In genomic region chr4:4712800-4713528, GRCh38 we compare ENCODE assay signal across 1 cellular context.
A peak's percentile ranks its signal among the peaks of the same experiment; 100 is the strongest.
TF ChIP-seq lines count a peak whose summit lies in the region.

No MANE protein-coding gene starts in this region.

TF ChIP-seq in HepG2, 621 proteins besides CTCF, POLR2A, EP300 and RAD21 (continued from another document and continues in another):
- peak; percentile 22; the same call in 1 of the 2 replicates for TF ChIP-seq ZNF646 (CRISPR knock-in tag; IDR thresholded peaks at IDR 0.05)
- 0 out of 2 replicates have a peak, but pooled peaks have one; percentile 56 for TF ChIP-seq IKZF5 (CRISPR knock-in tag; IDR thresholded peaks at IDR 0.05)
- TF ChIP-seq ZSCAN21 (CRISPR knock-in tag; IDR thresholded peaks at IDR 0.05; ENCODE audit: borderline replicate concordance) = no peak
- peak; percentile 87 for TF ChIP-seq CEBPB (IDR thresholded peaks at IDR 0.05; ENCODE audit: borderline replicate concordance, low read depth, low read length)
- TF ChIP-seq ATM (IDR thresholded peaks at IDR 0.05; ENCODE audit: borderline replicate concordance) = peak; percentile 77; the same call in 1 of the 2 replicates
- TF ChIP-seq FOXJ3 (CRISPR knock-in tag; IDR thresholded peaks at IDR 0.05; ENCODE audit: borderline replicate concordance) = peak; percentile 85; the same call in 1 of the 2 replicates
- TF ChIP-seq REPIN1 (CRISPR knock-in tag; IDR thresholded peaks at IDR 0.05; ENCODE audit: borderline replicate concordance, low read depth) = 0 out of 2 replicates have a peak, but pooled peaks have one; percentile 30
- no peak for TF ChIP-seq ZNF616 (CRISPR knock-in tag; IDR thresholded peaks at IDR 0.05; ENCODE audit: low read depth)
- TF ChIP-seq CEBPG (CRISPR knock-in tag; IDR thresholded peaks at IDR 0.05) = peak; percentile 88
- TF ChIP-seq MIER2 (CRISPR knock-in tag; IDR thresholded peaks at IDR 0.05) = 0 out of 2 replicates have a peak, but pooled peaks have one; percentile 21
- TF ChIP-seq ZNF597 (CRISPR knock-in tag; IDR thresholded peaks at IDR 0.05) = no peak
- no peak for TF ChIP-seq ZNF7 (CRISPR knock-in tag; IDR thresholded peaks at IDR 0.05)
- no peak for TF ChIP-seq ZNF232 (CRISPR knock-in tag; IDR thresholded peaks at IDR 0.05; ENCODE audit: borderline replicate concordance)
- 0 out of 2 replicates have a peak, but pooled peaks have one; percentile 72 for TF ChIP-seq MIXL1 (CRISPR knock-in tag; IDR thresholded peaks at IDR 0.05)
- peak; percentile 74 for TF ChIP-seq ELF1 (CRISPR knock-in tag; IDR thresholded peaks at IDR 0.05)
- TF ChIP-seq RARA (CRISPR knock-in tag; IDR thresholded peaks at IDR 0.05) = peak; percentile 93
- 0 out of 2 replicates have a peak, but pooled peaks have one; percentile 38 for TF ChIP-seq ZBTB34 (CRISPR knock-in tag; IDR thresholded peaks at IDR 0.05)
- TF ChIP-seq TEAD3 (CRISPR knock-in tag; optimal IDR thresholded peaks at IDR 0.05; ENCODE audit: borderline replicate concordance) = peak; percentile 81
- TF ChIP-seq PHF21A (CRISPR knock-in tag; IDR thresholded peaks at IDR 0.05) = peak; percentile 52; the same call in 1 of the 2 replicates
- TF ChIP-seq CAMTA2 (CRISPR knock-in tag; IDR thresholded peaks at IDR 0.05; ENCODE audit: borderline replicate concordance) = no peak
- TF ChIP-seq MAFF (IDR thresholded peaks at IDR 0.05; ENCODE audit: low read depth, low read length) = no peak
- TF ChIP-seq KDM5A (IDR thresholded peaks at IDR 0.05; ENCODE audit: borderline replicate concordance, low read length) = no peak
- peak; percentile 87 for TF ChIP-seq POGZ (CRISPR knock-in tag; IDR thresholded peaks at IDR 0.05)
- peak; percentile 42 for TF ChIP-seq ELF3 (CRISPR knock-in tag; IDR thresholded peaks at IDR 0.05)
- TF ChIP-seq TAF1 (CRISPR knock-in tag; IDR thresholded peaks at IDR 0.05) = no peak
- TF ChIP-seq THRA (CRISPR knock-in tag; IDR thresholded peaks at IDR 0.05; ENCODE audit: borderline replicate concordance) = peak; percentile 94
- no peak for TF ChIP-seq SUZ12 (IDR thresholded peaks at IDR 0.05; ENCODE audit: low read depth, low read length)
- 0 out of 2 replicates have a peak, but pooled peaks have one; percentile 48 for TF ChIP-seq ZNF280D (CRISPR knock-in tag; IDR thresholded peaks at IDR 0.05)
- TF ChIP-seq BCL6 (CRISPR knock-in tag; IDR thresholded peaks at IDR 0.05) = peak; percentile 61
- 0 out of 2 replicates have a peak, but pooled peaks have one; percentile 45 for TF ChIP-seq PPARG (CRISPR knock-in tag; conservative IDR thresholded peaks at IDR 0.05)
- no peak for TF ChIP-seq ZNF20 (CRISPR knock-in tag; IDR thresholded peaks at IDR 0.05)
- peak; percentile 77 for TF ChIP-seq PAXIP1 (CRISPR knock-in tag; conservative IDR thresholded peaks at IDR 0.05)
- 0 out of 2 replicates have a peak, but pooled peaks have one; percentile 16 for TF ChIP-seq HDAC1 (CRISPR knock-in tag; IDR thresholded peaks at IDR 0.05)
- peak; percentile 44 for TF ChIP-seq SAP130 (CRISPR knock-in tag; IDR thresholded peaks at IDR 0.05; ENCODE audit: low read depth)
- TF ChIP-seq NFE2L2 (IDR thresholded peaks at IDR 0.05; ENCODE audit: low read length) = no peak
- TF ChIP-seq GATAD2A (CRISPR knock-in tag; IDR thresholded peaks at IDR 0.05) = peak; percentile 91
- TF ChIP-seq ZNF770 (CRISPR knock-in tag; IDR thresholded peaks at IDR 0.05) = peak; percentile 95
- TF ChIP-seq RBM22 (optimal IDR thresholded peaks at IDR 0.05; ENCODE audit: low read length) = peak; percentile 31
- TF ChIP-seq ZNF83 (CRISPR knock-in tag; IDR thresholded peaks at IDR 0.05; ENCODE audit: borderline replicate concordance) = no peak
- peak; percentile 36; the same call in 1 of the 2 replicates for TF ChIP-seq HMG20B (CRISPR knock-in tag; conservative IDR thresholded peaks at IDR 0.05)
- peak; percentile 33; the same call in 1 of the 2 replicates for TF ChIP-seq NR2C2 (CRISPR knock-in tag; IDR thresholded peaks at IDR 0.05; ENCODE audit: borderline replicate concordance)
